1 cellular context compared by ENCODE assay signal in genomic region chr1:58251415-58252073, GRCh38.
TF ChIP-seq lines count a peak whose summit lies in the region.

No MANE protein-coding gene starts in this region.

TF ChIP-seq in GM12878, 131 proteins besides CTCF, POLR2A, EP300 and RAD21 (continued from another document):
- TF ChIP-seq ZBTB4 (CRISPR knock-in tag; IDR thresholded peaks at IDR 0.05) (no peak), NFIC (IDR thresholded peaks at IDR 0.05; ENCODE audit: low read depth, low read length) (no peak), MTA3 (IDR thresholded peaks at IDR 0.05; ENCODE audit: borderline replicate concordance, low read length) (no peak), SUPT20H (IDR thresholded peaks at IDR 0.05; ENCODE audit: borderline replicate concordance, control insufficient read depth, low read depth, low read length) (no peak), FOXK2 (IDR thresholded peaks at IDR 0.05) (no peak), SMAD5 (IDR thresholded peaks at IDR 0.05; ENCODE audit: low read depth) (no peak), YY1 (IDR thresholded peaks at IDR 0.05; ENCODE audit: low read depth, low read length) (no peak), MAX (IDR thresholded peaks at IDR 0.05; ENCODE audit: low read depth, low read length) (no peak), PAX5 (IDR thresholded peaks at IDR 0.05; ENCODE audit: borderline replicate concordance, low read depth, low read length) (no peak), CEBPZ (IDR thresholded peaks at IDR 0.05; ENCODE audit: low read depth, low read length) (no peak), CREM (IDR thresholded peaks at IDR 0.05; ENCODE audit: low read depth) (no peak), FOS (IDR thresholded peaks at IDR 0.05; ENCODE audit: borderline replicate concordance, extremely low read depth, insufficient read length) (no peak), IRF5 (IDR thresholded peaks at IDR 0.05; ENCODE audit: borderline replicate concordance) (no peak), SIX5 (IDR thresholded peaks at IDR 0.05; ENCODE audit: low read depth, low read length, severe bottlenecking) (no peak), CBFB (IDR thresholded peaks at IDR 0.05; ENCODE audit: low read depth) (no peak), NR2C2 (IDR thresholded peaks at IDR 0.05; ENCODE audit: borderline replicate concordance, control insufficient read depth, insufficient read length, low read depth) (no peak), RBBP5 (conservative IDR thresholded peaks at IDR 0.05) (no peak), BCLAF1 (IDR thresholded peaks at IDR 0.05) (no peak)
TF ChIP-seq in GM12878: peak in this region for 0.
